In genomic region chr14:74555476-74556050, GRCh38 we compare ENCODE assay signal across 21 cellular contexts. TPM values are rescaled to one million over a fixed set of nuclear protein-coding genes. Genes with fewer than 3 reads are reported as not detected.
DNase-seq lines count a peak whose midpoint lies in the region; ATAC-seq and TF ChIP-seq lines count a peak whose summit lies in the region.
"Had no signal": no experiment of that assay in that cellular context is flagged by ENCODE, and none has a peak within 500 bp of the region (broad histone marks: within the 10 kb centered on the region; RNA-seq: fewer than 3 reads in every experiment).

No MANE protein-coding gene starts in this region.

- WGBS in trophoblast cell (ENCODE audit: extremely low coverage, insufficient coverage, insufficient read length), result no CpG with 5 or more reads among the region's 15 CpGs

- H3K4me1 Mint-ChIP-seq in chondrocyte (ENCODE audit: low read depth), result peaks cover 79% of the 10 kb centered on the region
- no peaks in the 10 kb centered on the region for H3K4me1 Mint-ChIP-seq in stimulated activated memory B cell treated with anti-CD40 and anti-IgM and Interleukin-4, amounts not matched to agents 10 μg/mL and 1 μg/mL and 100 μg/mL, for 72 hours
- H3K4me1 Mint-ChIP-seq in activated CD4-positive, alpha-beta T cell treated with anti-CD3 and anti-CD28 coated beads for 36 hours, result peaks cover 2% of the 10 kb centered on the region

- no peak for DNase-seq in RWPE1 (ENCODE audit: low spot score)
- DNase-seq in chondrocyte (ENCODE audit: low spot score), result peak; percentile 92
- peak; percentile 82 to 92 for DNase-seq in trophoblast cell
- no peak for DNase-seq in NCI-H2081 (lab: John Stamatoyannopoulos, UW)
- no peak for DNase-seq in activated CD4-positive, alpha-beta T cell treated with anti-CD3 and anti-CD28 coated beads for 36 hours
- DNase-seq in NCI-H510A treated with DMSO at 0.1 percent for 48 hours (lab: John Stamatoyannopoulos, UW), result no peak
- DNase-seq in omental fat pad (ENCODE audit: low spot score), result no peak
- DNase-seq: ACHN; BE2C; C1 segment of cervical spinal cord; CD4-positive, CD25-positive, alpha-beta regulatory T cell; CD8-positive, alpha-beta memory T cell; COR-L47; DMS 273 treated with DMSO at 0.1 percent for 48 hours; GOT3; H7; HFFc6; IMR-90 had no signal

- intact Hi-C loops in activated CD4-positive, alpha-beta T cell treated with anti-CD3 and anti-CD28 coated beads for 36 hours (cut with DNase I, micrococcal nuclease), result no loop called here

- H3K4me3 Mint-ChIP-seq in chondrocyte (ENCODE audit: unreplicated experiment), result no peak overlapping the region
- H3K4me3 Mint-ChIP-seq in stimulated activated memory B cell treated with anti-CD40 and anti-IgM and Interleukin-4, amounts not matched to agents 10 μg/mL and 1 μg/mL and 100 μg/mL, for 72 hours, result no peak overlapping the region
- no peak overlapping the region for H3K4me3 Mint-ChIP-seq in activated CD4-positive, alpha-beta T cell treated with anti-CD3 and anti-CD28 coated beads for 36 hours
- H3K4me3 Mint-ChIP-seq: CD4-positive, CD25-positive, alpha-beta regulatory T cell; CD8-positive, alpha-beta memory T cell; HFFc6 had no signal

- TF ChIP-seq CTCF in RWPE1 (conservative IDR thresholded peaks at IDR 0.05; ENCODE audit: low read depth) (no peak), chondrocyte (IDR thresholded peaks at IDR 0.05) (no peak), omental fat pad (IDR thresholded peaks at IDR 0.05) (no peak)

- POLR2A ChIA-PET in RWPE1 (lab: Yijun Ruan, JAX; ENCODE audit: low non-redundant PET), result no interaction called here
- POLR2A ChIA-PET in activated CD4-positive, alpha-beta T cell treated with anti-CD3 and anti-CD28 coated beads for 36 hours (lab: Charles Lee), result no interaction called here

- H2AK5ac ChIP-seq in trophoblast cell (ENCODE audit: low read length), result no peak overlapping the region

- no peak overlapping the region for H3K23ac ChIP-seq in trophoblast cell (ENCODE audit: low read length)

- peaks cover 6% of the 10 kb centered on the region for H3K9me3 ChIP-seq in trophoblast cell (ENCODE audit: insufficient read depth, low read depth, low read length)
- H3K9me3 ChIP-seq: BE2C had no signal

- no peak overlapping the region for H3K4me3 ChIP-seq in trophoblast cell (ENCODE audit: low read depth, low read length)
- H3K4me3 ChIP-seq: K562 had no signal

- H3K4me1 ChIP-seq in trophoblast cell (ENCODE audit: control insufficient read depth in 1 of 2, insufficient read depth in 2 of 2, low read length in 2 of 2), result peaks cover 0 to 2% of the 10 kb centered on the region in 2 experiments
- H3K4me1 ChIP-seq: BE2C had no signal

- H2BK12ac ChIP-seq in trophoblast cell (ENCODE audit: low read length), result no peak overlapping the region

- CTCF ChIA-PET in RWPE1 (lab: Yijun Ruan, JAX), result interaction anchor here (0.6 kb wide), 1 partner anchor 48 kb away, joined by 5 read pairs; no protein-coding TSS in a partner anchor
- CTCF ChIA-PET in activated CD4-positive, alpha-beta T cell treated with anti-CD3 and anti-CD28 coated beads for 36 hours (lab: Charles Lee), result no interaction called here

- H3K36me3 Mint-ChIP-seq in chondrocyte (ENCODE audit: low read depth), result peaks cover 17% of the 10 kb centered on the region
- no peaks in the 10 kb centered on the region for H3K36me3 Mint-ChIP-seq in stimulated activated memory B cell treated with anti-CD40 and anti-IgM and Interleukin-4, amounts not matched to agents 10 μg/mL and 1 μg/mL and 100 μg/mL, for 72 hours
- no peaks in the 10 kb centered on the region for H3K36me3 Mint-ChIP-seq in activated CD4-positive, alpha-beta T cell treated with anti-CD3 and anti-CD28 coated beads for 36 hours (ENCODE audit: low read depth)
- H3K36me3 Mint-ChIP-seq: CD4-positive, CD25-positive, alpha-beta regulatory T cell had no signal

- no peak overlapping the region for H3K18ac ChIP-seq in trophoblast cell (ENCODE audit: low read length)

- no peak overlapping the region for H2BK5ac ChIP-seq in trophoblast cell (ENCODE audit: low read depth, low read length, poor library complexity)

- no peak overlapping the region for H3K4ac ChIP-seq in trophoblast cell (ENCODE audit: low read depth, low read length)

- H3K27me3 ChIP-seq in trophoblast cell (ENCODE audit: insufficient read depth, low read length), result no peaks in the 10 kb centered on the region
- H3K27me3 ChIP-seq: BE2C had no signal

- H3K9me3 Mint-ChIP-seq in chondrocyte (ENCODE audit: low read depth), result no peaks in the 10 kb centered on the region
- no peaks in the 10 kb centered on the region for H3K9me3 Mint-ChIP-seq in stimulated activated memory B cell treated with anti-CD40 and anti-IgM and Interleukin-4, amounts not matched to agents 10 μg/mL and 1 μg/mL and 100 μg/mL, for 72 hours
- no peaks in the 10 kb centered on the region for H3K9me3 Mint-ChIP-seq in activated CD4-positive, alpha-beta T cell treated with anti-CD3 and anti-CD28 coated beads for 36 hours (ENCODE audit: low read depth)
- H3K9me3 Mint-ChIP-seq: CD4-positive, CD25-positive, alpha-beta regulatory T cell; CD8-positive, alpha-beta memory T cell; HFFc6 had no signal

- H3K27ac Mint-ChIP-seq in chondrocyte (ENCODE audit: unreplicated experiment), result no peak overlapping the region
- no peak overlapping the region for H3K27ac Mint-ChIP-seq in stimulated activated memory B cell treated with anti-CD40 and anti-IgM and Interleukin-4, amounts not matched to agents 10 μg/mL and 1 μg/mL and 100 μg/mL, for 72 hours
- no peak overlapping the region for H3K27ac Mint-ChIP-seq in activated CD4-positive, alpha-beta T cell treated with anti-CD3 and anti-CD28 coated beads for 36 hours
- H3K27ac Mint-ChIP-seq: CD8-positive, alpha-beta memory T cell; HFFc6 had no signal

- H3K79me1 ChIP-seq in trophoblast cell (ENCODE audit: low read length), result no peaks in the 10 kb centered on the region

- H3K79me2 ChIP-seq in trophoblast cell (ENCODE audit: control insufficient read depth, insufficient read depth, low read length, poor library complexity), result no peaks in the 10 kb centered on the region

- no peak overlapping the region for H4K91ac ChIP-seq in trophoblast cell (ENCODE audit: low read depth, low read length)

- H2AFZ ChIP-seq in trophoblast cell (ENCODE audit: insufficient read depth, low read length, poor library complexity), result no peak overlapping the region

- ATAC-seq in stimulated activated memory B cell treated with anti-CD40 and anti-IgM and Interleukin-4, amounts not matched to agents 10 μg/mL and 1 μg/mL and 100 μg/mL, for 72 hours, result peak; percentile 4
- no peak for ATAC-seq in activated CD4-positive, alpha-beta T cell treated with anti-CD3 and anti-CD28 coated beads for 36 hours
- ATAC-seq in omental fat pad (ENCODE audit: low FRiP score), result no peak
- ATAC-seq: HCT116, K562 had no signal

- H2BK120ac ChIP-seq in trophoblast cell (ENCODE audit: insufficient read depth, low read length, poor library complexity), result no peak overlapping the region

- no peak overlapping the region for H3K9ac ChIP-seq in trophoblast cell (ENCODE audit: low read length)

- H3K27me3 Mint-ChIP-seq in chondrocyte (ENCODE audit: low read depth), result no peaks in the 10 kb centered on the region
- peaks cover 24% of the 10 kb centered on the region for H3K27me3 Mint-ChIP-seq in stimulated activated memory B cell treated with anti-CD40 and anti-IgM and Interleukin-4, amounts not matched to agents 10 μg/mL and 1 μg/mL and 100 μg/mL, for 72 hours
- H3K27me3 Mint-ChIP-seq in activated CD4-positive, alpha-beta T cell treated with anti-CD3 and anti-CD28 coated beads for 36 hours, result no peaks in the 10 kb centered on the region

- no peak overlapping the region for H4K8ac ChIP-seq in trophoblast cell (ENCODE audit: low read depth, low read length)

- no peak overlapping the region for H4K12ac ChIP-seq in trophoblast cell (ENCODE audit: low read depth, low read length)

- no peak overlapping the region for H3K14ac ChIP-seq in trophoblast cell (ENCODE audit: low read length)

- H3K4me2 ChIP-seq in trophoblast cell (ENCODE audit: low read length), result no peak overlapping the region

- no peaks in the 10 kb centered on the region for H3K36me3 ChIP-seq in trophoblast cell (ENCODE audit: control insufficient read depth in 1 of 2, insufficient read depth in 2 of 2, low read length in 2 of 2)
- H3K36me3 ChIP-seq: BE2C had no signal

- H3K27ac ChIP-seq in RWPE1 (peak overlapping the region; percentile 47), trophoblast cell (ENCODE audit: low read depth, low read length) (no peak overlapping the region)

RNA-seq across cellular contexts. Expression of gene LTBP2, which starts 56.5 kb away (rescaled TPM):
- total RNA-seq in chondrocyte, result 210 to 446 TPM (median 215 TPM) in 3 replicates
- 3.7 and 4.1 TPM in 2 replicates for polyA plus RNA-seq in trophoblast cell (2013)
- total RNA-seq in activated CD4-positive, alpha-beta T cell treated with anti-CD3 and anti-CD28 coated beads for 36 hours, result under 1 TPM; 0.04 to 0.37 TPM
- 100 to 1,000 TPM in 1 of 4 donors, 10 to 100 TPM in 3; 31.6 to 104 (median 72.3) TPM for total RNA-seq in omental fat pad

Comparison
In these comparisons a context has a peak if more than half of its experiments do, and no peak if none do; other contexts are left out.
1. DNase-seq: peak in chondrocyte (single experiment) and trophoblast cell (2 of 2); none in RWPE1 (single experiment), NCI-H2081 (0 of 2), activated CD4-positive, alpha-beta T cell treated with anti-CD3 and anti-CD28 coated beads for 36 hours (single experiment), NCI-H510A treated with DMSO at 0.1 percent for 48 hours (single experiment) and omental fat pad (single experiment).
2. RNA of gene LTBP2, which starts 56.5 kb away (total RNA-seq): 210 to 446 TPM in chondrocyte and 31.6 to 104 TPM in omental fat pad; 0.04 to 0.37 TPM in activated CD4-positive, alpha-beta T cell treated with anti-CD3 and anti-CD28 coated beads for 36 hours; every median in the first group is over 10 times any median in the second.